ENCODE assay signal across 15 cellular contexts in the genomic region with DNA sequence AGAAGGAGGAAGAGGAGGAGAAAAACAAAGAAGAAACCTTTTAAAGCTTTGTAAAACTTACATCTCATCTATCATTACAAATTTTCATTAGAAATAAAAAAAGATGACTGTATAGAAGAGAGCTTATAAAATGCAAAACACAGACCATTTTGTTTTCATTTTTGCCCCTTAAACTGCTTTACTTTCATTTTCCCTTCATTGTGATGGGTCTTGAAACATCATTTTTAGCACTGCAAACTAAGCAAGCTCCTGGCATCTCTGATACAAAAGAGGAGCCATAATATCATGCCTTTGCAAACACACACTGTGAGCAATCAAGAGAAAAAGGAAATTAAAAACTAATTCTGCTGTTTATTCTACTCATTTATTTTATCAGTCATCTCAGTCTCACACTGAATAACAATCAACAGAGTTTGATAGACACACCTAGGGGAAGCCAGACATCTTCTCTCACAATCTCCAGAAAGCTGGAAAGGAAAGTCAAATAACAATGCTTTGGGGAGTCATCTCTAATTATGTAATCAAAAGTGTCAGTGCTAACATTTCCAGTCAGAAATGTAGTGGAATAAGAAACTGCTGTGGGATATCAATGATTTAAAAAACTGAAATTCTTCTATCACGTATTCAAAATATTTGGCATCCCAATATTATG.
DNase-seq lines count a peak whose midpoint lies in the region; ATAC-seq and TF ChIP-seq lines count a peak whose summit lies in the region.
"Had no signal": no experiment of that assay in that cellular context is flagged by ENCODE, and none has a peak within 500 bp of the region (broad histone marks: within the 10 kb centered on the region; RNA-seq: fewer than 3 reads in every experiment).

No MANE protein-coding gene starts in this region.

- 40 to 100% methylated on average over 1 of the region's 1 CpG for WGBS in endodermal cell (ENCODE audit: insufficient coverage in 1 of 2, insufficient read length in 1 of 2), 2 experiments

- H3K4me1 ChIP-seq in MM.1S (ENCODE audit: low read length) (no peaks in the 10 kb centered on the region), endodermal cell (ENCODE audit: control insufficient read depth, insufficient read depth, low read length) (peaks cover 4% of the 10 kb centered on the region)
- H3K4me1 ChIP-seq: BE2C had no signal

- peak overlapping the region; percentile 13; the same call in 1 of the 2 replicates for H3K4me3 ChIP-seq in MM.1S (ENCODE audit: low read length)
- H3K4me3 ChIP-seq in endodermal cell (ENCODE audit: low read length), result peak overlapping the region; percentile 3

- H3F3A ChIP-seq in MM.1S (ENCODE audit: insufficient read depth, low read length), result no peaks in the 10 kb centered on the region

- no peaks in the 10 kb centered on the region for H4K20me1 ChIP-seq in MM.1S (ENCODE audit: insufficient read depth, low read length)

- TF ChIP-seq CTCF in MM.1S (IDR thresholded peaks at IDR 0.05; ENCODE audit: low read length) (no peak), endodermal cell (conservative IDR thresholded peaks at IDR 0.05) (no peak), osteocyte (IDR thresholded peaks at IDR 0.05) (no peak)

- no peaks in the 10 kb centered on the region for H3K27me3 Mint-ChIP-seq in endodermal cell (ENCODE audit: insufficient read depth)
- no peaks in the 10 kb centered on the region for H3K27me3 Mint-ChIP-seq in naive thymus-derived CD8-positive, alpha-beta T cell
- no peaks in the 10 kb centered on the region for H3K27me3 Mint-ChIP-seq in osteocyte (ENCODE audit: unreplicated experiment)
- H3K27me3 Mint-ChIP-seq: CD4-positive, CD25-positive, alpha-beta regulatory T cell; CD8-positive, alpha-beta memory T cell had no signal

- H3K36me3 ChIP-seq in KOPT-K1 (ENCODE audit: insufficient read depth, low read length) (no peaks in the 10 kb centered on the region), MM.1S (replicated peaks; ENCODE audit: insufficient read depth, low read length) (no peaks in the 10 kb centered on the region), endodermal cell (ENCODE audit: control insufficient read depth, insufficient read depth, low read length) (no peaks in the 10 kb centered on the region)
- H3K36me3 ChIP-seq: BE2C had no signal

- H3K4me2 ChIP-seq in MM.1S (ENCODE audit: low read depth, low read length), result peak overlapping the region; percentile 37

- H3K27ac ChIP-seq in KOPT-K1 (ENCODE audit: low read depth, low read length, poor library complexity, severe bottlenecking) (peak overlapping the region; percentile 60), MM.1S (ENCODE audit: low read length) (no peak overlapping the region), endodermal cell (ENCODE audit: low read depth, low read length) (no peak overlapping the region)

- H3K9me2 ChIP-seq in MM.1S (replicated peaks; ENCODE audit: insufficient read depth, low read length), result no peaks in the 10 kb centered on the region

- peaks cover 8% of the 10 kb centered on the region for H3K4me1 Mint-ChIP-seq in endodermal cell
- no peaks in the 10 kb centered on the region for H3K4me1 Mint-ChIP-seq in naive thymus-derived CD8-positive, alpha-beta T cell
- H3K4me1 Mint-ChIP-seq in osteocyte (ENCODE audit: unreplicated experiment), result no peaks in the 10 kb centered on the region
- H3K4me1 Mint-ChIP-seq: CD4-positive, CD25-positive, alpha-beta regulatory T cell; CD8-positive, alpha-beta memory T cell had no signal

- H3K36me3 Mint-ChIP-seq in endodermal cell (ENCODE audit: low read depth), result no peaks in the 10 kb centered on the region
- H3K36me3 Mint-ChIP-seq in naive thymus-derived CD8-positive, alpha-beta T cell, result no peaks in the 10 kb centered on the region
- no peaks in the 10 kb centered on the region for H3K36me3 Mint-ChIP-seq in osteocyte (ENCODE audit: unreplicated experiment)
- H3K36me3 Mint-ChIP-seq: CD4-positive, CD25-positive, alpha-beta regulatory T cell; CD8-positive, alpha-beta memory T cell had no signal

- no peaks in the 10 kb centered on the region for H3K9me3 Mint-ChIP-seq in endodermal cell
- H3K9me3 Mint-ChIP-seq in naive thymus-derived CD8-positive, alpha-beta T cell, result peaks cover 0 to 8% (median 3%) of the 10 kb centered on the region in 9 donors
- no peaks in the 10 kb centered on the region for H3K9me3 Mint-ChIP-seq in osteocyte (ENCODE audit: unreplicated experiment)

- DNase-seq in MM.1S, result peak; percentile 20
- no peak for DNase-seq in endodermal cell
- no peak for DNase-seq in UCSD-AML1 (lab: John Stamatoyannopoulos, UW; ENCODE audit: unreplicated experiment)
- DNase-seq in naive thymus-derived CD8-positive, alpha-beta T cell, result no peak
- no peak for DNase-seq in osteocyte (ENCODE audit: extremely low spot score, unreplicated experiment)
- DNase-seq: ACHN; BE2C; C1 segment of cervical spinal cord; CD4-positive, CD25-positive, alpha-beta regulatory T cell; CD8-positive, alpha-beta memory T cell; COR-L47; DMS 273 treated with DMSO at 0.1 percent for 48 hours; DMS53; H9 had no signal

- ATAC-seq in naive thymus-derived CD8-positive, alpha-beta T cell, result no peak

- no peaks in the 10 kb centered on the region for H3K79me2 ChIP-seq in MM.1S (ENCODE audit: low read length)

- H3K9ac ChIP-seq in MM.1S (ENCODE audit: low read length) (no peak overlapping the region), endodermal cell (ENCODE audit: extremely low read depth, low read length, poor library complexity, severe bottlenecking) (no peak overlapping the region)

- no peaks in the 10 kb centered on the region for H3K9me3 ChIP-seq in KOPT-K1 (ENCODE audit: insufficient read depth, low read length, poor library complexity, severe bottlenecking)
- no peaks in the 10 kb centered on the region for H3K9me3 ChIP-seq in MM.1S (replicated peaks; ENCODE audit: insufficient read depth, low read length)
- H3K9me3 ChIP-seq in endodermal cell (ENCODE audit: control insufficient read depth, low read length), result peaks cover 16% of the 10 kb centered on the region
- H3K9me3 ChIP-seq: BE2C had no signal

- no peaks in the 10 kb centered on the region for H3K27me3 ChIP-seq in MM.1S (replicated peaks; ENCODE audit: insufficient read depth, low read length)
- H3K27me3 ChIP-seq in endodermal cell (ENCODE audit: control insufficient read depth, insufficient read depth, low read length, poor library complexity, severe bottlenecking), result no peaks in the 10 kb centered on the region
- H3K27me3 ChIP-seq: BE2C had no signal

- POLR2A ChIA-PET in naive thymus-derived CD8-positive, alpha-beta T cell (lab: Charles Lee), result no interaction called here

- no peak overlapping the region for H3K4me3 Mint-ChIP-seq in endodermal cell
- H3K4me3 Mint-ChIP-seq in naive thymus-derived CD8-positive, alpha-beta T cell, result no peak overlapping the region
- no peak overlapping the region for H3K4me3 Mint-ChIP-seq in osteocyte (ENCODE audit: unreplicated experiment)
- H3K4me3 Mint-ChIP-seq: CD4-positive, CD25-positive, alpha-beta regulatory T cell; CD8-positive, alpha-beta memory T cell; H9 had no signal

- peak overlapping the region; percentile 41 for H3K27ac Mint-ChIP-seq in endodermal cell
- no peak overlapping the region for H3K27ac Mint-ChIP-seq in naive thymus-derived CD8-positive, alpha-beta T cell
- no peak overlapping the region for H3K27ac Mint-ChIP-seq in osteocyte (ENCODE audit: unreplicated experiment)
- H3K27ac Mint-ChIP-seq: CD4-positive, CD25-positive, alpha-beta regulatory T cell; CD8-positive, alpha-beta memory T cell; H9 had no signal

- peak overlapping the region; percentile 35 for H2AFZ ChIP-seq in MM.1S (ENCODE audit: low read length)
